In genomic region chr7:107169120-107170050, GRCh38 we compare ENCODE assay signal across 8 cellular contexts. TPM values are rescaled to one million over a fixed set of nuclear protein-coding genes. Genes with fewer than 3 reads are reported as not detected.
A peak's percentile ranks its signal among the peaks of the same experiment; 100 is the strongest.
DNase-seq lines count a peak whose midpoint lies in the region; ATAC-seq and TF ChIP-seq lines count a peak whose summit lies in the region.

No MANE protein-coding gene starts in this region.

- no peaks in the 10 kb centered on the region for H3K36me3 Mint-ChIP-seq in immature natural killer cell

- no peak overlapping the region for H2AFZ ChIP-seq in smooth muscle cell (ENCODE audit: low read depth)

- no peaks in the 10 kb centered on the region for H3K9me3 ChIP-seq in smooth muscle cell (replicated peaks; ENCODE audit: low read depth)

- no peaks in the 10 kb centered on the region for H3K27me3 ChIP-seq in smooth muscle cell (ENCODE audit: low read depth)

- peaks cover 14 to 23% (median 23%) of the 10 kb centered on the region in 3 donors for H3K27me3 Mint-ChIP-seq in immature natural killer cell (ENCODE audit: low read depth in 3 of 3)

- peaks cover 50 to 68% of the 10 kb centered on the region in 2 donors for H3K4me1 Mint-ChIP-seq in immature natural killer cell

- H3K9me3 Mint-ChIP-seq in immature natural killer cell = no peaks in the 10 kb centered on the region

- H3K4me3 Mint-ChIP-seq in immature natural killer cell = peak overlapping the region; percentile 91 to 100 (median 96)

- peaks cover 38% of the 10 kb centered on the region for H3K4me1 ChIP-seq in smooth muscle cell (ENCODE audit: low read depth)

- peaks cover 45% of the 10 kb centered on the region for H3K79me2 ChIP-seq in smooth muscle cell (ENCODE audit: low read depth)

- under 1% methylated on average over 45 of the region's 73 CpGs for WGBS in smooth muscle cell (ENCODE audit: low lambda C conversion rate)

- ATAC-seq in GM18861 (IDR thresholded peaks at IDR 0.05; ENCODE audit: unreplicated experiment) = peak; percentile 18
- peak; percentile 35 for ATAC-seq in HG03196 (IDR thresholded peaks at IDR 0.05; ENCODE audit: unreplicated experiment)

- H3K36me3 ChIP-seq in smooth muscle cell (ENCODE audit: low read depth) = no peaks in the 10 kb centered on the region

- DNase-seq in 8988T = peak; percentile 37
- DNase-seq in NCI-H345 treated with DMSO at 0.1 percent for 48 hours (lab: John Stamatoyannopoulos, UW; ENCODE audit: unreplicated experiment) = peak; percentile 73
- DNase-seq in activated CD4-positive, CD25-positive, alpha-beta regulatory T cell (lab: John Stamatoyannopoulos, UW) = peak; percentile 64 to 68 (median 66)
- DNase-seq in caudate nucleus (lab: John Stamatoyannopoulos, UW) = peak; percentile 30 to 98 (median 94)
- peak; percentile 87 to 91 (median 88) for DNase-seq in immature natural killer cell
- DNase-seq in smooth muscle cell (lab: John Stamatoyannopoulos, UW; ENCODE audit: unreplicated experiment) = peak; percentile 95

- H3K4me2 ChIP-seq in smooth muscle cell = peak overlapping the region; percentile 98

- peak overlapping the region; percentile 97 to 100 (median 99) for H3K27ac Mint-ChIP-seq in immature natural killer cell

- TF ChIP-seq CTCF in smooth muscle cell (IDR thresholded peaks at IDR 0.05; ENCODE audit: borderline replicate concordance, insufficient read depth, poor library complexity, severe bottlenecking) = no peak

- peak overlapping the region; percentile 99 for H3K27ac ChIP-seq in caudate nucleus (ENCODE audit: low read depth, low read length)
- H3K27ac ChIP-seq in smooth muscle cell (ENCODE audit: low read depth) = peak overlapping the region; percentile 99

- H3K4me3 ChIP-seq in smooth muscle cell = peak overlapping the region; percentile 91

- peak overlapping the region; percentile 100 for H3K9ac ChIP-seq in smooth muscle cell (ENCODE audit: low read depth)

- peaks cover 45% of the 10 kb centered on the region for H4K20me1 ChIP-seq in smooth muscle cell (ENCODE audit: low read depth)

- H3F3A ChIP-seq in smooth muscle cell (ENCODE audit: low read depth) = peaks cover 16% of the 10 kb centered on the region

RNA-seq across cellular contexts. Expression of gene HBP1, which starts 0.6 kb away (rescaled TPM):
- polyA plus RNA-seq in immature natural killer cell = 100 to 1,000 TPM in 1 of 3 donors, 10 to 100 TPM in 2; 42.8 to 107 (median 51.9) TPM
- 102 and 105 TPM in 2 replicates for total RNA-seq in smooth muscle cell
- 57.9 and 61.2 TPM in 2 replicates for polyA plus RNA-seq in smooth muscle cell

Comparison
In these comparisons a context has a peak if more than half of its experiments do, and no peak if none do; other contexts are left out.
1. Peak in every context shown above with its lines: DNase-seq, ATAC-seq, H3K4me3 ChIP-seq and H3K27ac ChIP-seq.
2. DNase-seq: peak in every context shown above with its lines; median percentile 95 in smooth muscle cell; 94 in caudate nucleus; 88 in immature natural killer cell; 73 in NCI-H345 treated with DMSO at 0.1 percent for 48 hours; 66 in activated CD4-positive, CD25-positive, alpha-beta regulatory T cell; 37 in 8988T.